ENCODE assay signal across 2 cellular contexts in the genomic region with DNA sequence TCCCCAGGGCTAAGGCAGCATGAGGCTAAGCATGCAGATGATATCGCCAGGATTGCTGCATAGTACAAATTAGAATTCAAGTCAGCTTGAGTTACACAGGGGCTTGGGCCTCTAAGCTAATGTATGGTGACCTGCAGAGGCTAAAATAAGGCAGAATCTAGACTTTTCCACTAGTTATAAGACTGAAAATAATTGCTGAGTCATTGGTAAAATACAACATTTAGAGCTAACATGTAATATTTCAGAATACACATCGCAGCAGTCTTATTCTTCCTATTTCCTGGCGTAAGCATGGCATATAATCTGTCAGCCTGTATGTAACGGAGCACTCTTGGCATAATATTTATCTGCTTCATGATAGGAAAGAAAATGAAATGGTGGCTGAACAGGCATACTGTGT.
TF ChIP-seq lines count a peak whose summit lies in the region.

No MANE protein-coding gene starts in this region.

TF ChIP-seq in GM23338, 12 proteins besides CTCF, POLR2A, EP300 and RAD21 (continued from another document):
- TF ChIP-seq, protein P1, sequence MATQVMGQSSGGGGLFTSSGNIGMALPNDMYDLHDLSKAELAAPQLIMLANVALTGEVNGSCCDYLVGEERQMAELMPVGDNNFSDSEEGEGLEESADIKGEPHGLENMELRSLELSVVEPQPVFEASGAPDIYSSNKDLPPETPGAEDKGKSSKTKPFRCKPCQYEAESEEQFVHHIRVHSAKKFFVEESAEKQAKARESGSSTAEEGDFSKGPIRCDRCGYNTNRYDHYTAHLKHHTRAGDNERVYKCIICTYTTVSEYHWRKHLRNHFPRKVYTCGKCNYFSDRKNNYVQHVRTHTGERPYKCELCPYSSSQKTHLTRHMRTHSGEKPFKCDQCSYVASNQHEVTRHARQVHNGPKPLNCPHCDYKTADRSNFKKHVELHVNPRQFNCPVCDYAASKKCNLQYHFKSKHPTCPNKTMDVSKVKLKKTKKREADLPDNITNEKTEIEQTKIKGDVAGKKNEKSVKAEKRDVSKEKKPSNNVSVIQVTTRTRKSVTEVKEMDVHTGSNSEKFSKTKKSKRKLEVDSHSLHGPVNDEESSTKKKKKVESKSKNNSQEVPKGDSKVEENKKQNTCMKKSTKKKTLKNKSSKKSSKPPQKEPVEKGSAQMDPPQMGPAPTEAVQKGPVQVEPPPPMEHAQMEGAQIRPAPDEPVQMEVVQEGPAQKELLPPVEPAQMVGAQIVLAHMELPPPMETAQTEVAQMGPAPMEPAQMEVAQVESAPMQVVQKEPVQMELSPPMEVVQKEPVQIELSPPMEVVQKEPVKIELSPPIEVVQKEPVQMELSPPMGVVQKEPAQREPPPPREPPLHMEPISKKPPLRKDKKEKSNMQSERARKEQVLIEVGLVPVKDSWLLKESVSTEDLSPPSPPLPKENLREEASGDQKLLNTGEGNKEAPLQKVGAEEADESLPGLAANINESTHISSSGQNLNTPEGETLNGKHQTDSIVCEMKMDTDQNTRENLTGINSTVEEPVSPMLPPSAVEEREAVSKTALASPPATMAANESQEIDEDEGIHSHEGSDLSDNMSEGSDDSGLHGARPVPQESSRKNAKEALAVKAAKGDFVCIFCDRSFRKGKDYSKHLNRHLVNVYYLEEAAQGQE (IDR thresholded peaks at IDR 0.05; ENCODE audit: unreplicated experiment): no peak
- no peak for TF ChIP-seq EZH2 (IDR thresholded peaks at IDR 0.05; ENCODE audit: low read depth, unreplicated experiment)
- no peak for TF ChIP-seq ZNF331 (CRISPR knock-in tag; IDR thresholded peaks at IDR 0.05; ENCODE audit: low read depth)
- TF ChIP-seq NANOG (IDR thresholded peaks at IDR 0.05; ENCODE audit: borderline replicate concordance): no peak
- TF ChIP-seq, protein P2, sequence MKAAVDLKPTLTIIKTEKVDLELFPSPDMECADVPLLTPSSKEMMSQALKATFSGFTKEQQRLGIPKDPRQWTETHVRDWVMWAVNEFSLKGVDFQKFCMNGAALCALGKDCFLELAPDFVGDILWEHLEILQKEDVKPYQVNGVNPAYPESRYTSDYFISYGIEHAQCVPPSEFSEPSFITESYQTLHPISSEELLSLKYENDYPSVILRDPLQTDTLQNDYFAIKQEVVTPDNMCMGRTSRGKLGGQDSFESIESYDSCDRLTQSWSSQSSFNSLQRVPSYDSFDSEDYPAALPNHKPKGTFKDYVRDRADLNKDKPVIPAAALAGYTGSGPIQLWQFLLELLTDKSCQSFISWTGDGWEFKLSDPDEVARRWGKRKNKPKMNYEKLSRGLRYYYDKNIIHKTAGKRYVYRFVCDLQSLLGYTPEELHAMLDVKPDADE (IDR thresholded peaks at IDR 0.05): no peak

TF ChIP-seq in endothelial cell of umbilical vein, 7 proteins besides CTCF, POLR2A, EP300 and RAD21 (continued from another document):
- TF ChIP-seq MYC (IDR thresholded peaks at IDR 0.05; ENCODE audit: low read depth, low read length) (no peak), JUN (IDR thresholded peaks at IDR 0.05; ENCODE audit: borderline replicate concordance, insufficient read depth, insufficient read length, low read depth) (no peak), GATA2 (IDR thresholded peaks at IDR 0.05; ENCODE audit: insufficient read depth, insufficient read length, low read depth, low read length) (no peak), EZH2 (IDR thresholded peaks at IDR 0.05; ENCODE audit: borderline replicate concordance, low read depth, low read length, severe bottlenecking) (no peak)
